30 cellular contexts compared by ENCODE assay signal in the genomic region with DNA sequence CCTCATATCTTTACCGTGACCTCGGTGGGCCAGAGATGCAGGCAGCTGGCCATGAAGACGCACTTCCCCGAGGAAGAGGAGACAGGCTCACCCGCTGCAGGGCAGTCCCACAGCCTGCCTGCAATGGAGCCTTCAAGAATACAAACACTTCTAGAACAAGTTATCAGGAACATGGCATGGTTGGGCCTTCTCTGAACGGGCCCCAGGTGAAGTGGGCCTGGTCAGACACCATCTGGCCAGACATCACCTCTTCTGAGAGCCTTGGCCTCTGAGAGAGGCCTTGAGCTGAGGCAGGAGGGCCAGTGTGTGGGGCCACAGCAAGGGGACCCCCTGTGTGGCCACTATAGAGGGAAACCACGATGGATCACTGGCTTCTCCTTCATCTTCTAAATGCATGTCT.
"Had no signal": no experiment of that assay in that cellular context is flagged by ENCODE, and none has a peak within 500 bp of the region (broad histone marks: within the 10 kb centered on the region; RNA-seq: fewer than 3 reads in every experiment).

No MANE protein-coding gene starts in this region.

- H3K27ac Mint-ChIP-seq: natural killer cell; nephron; neural progenitor cell; progenitor cell of endocrine pancreas; stimulated activated effector memory CD8-positive, alpha-beta T cell treated with anti-CD3 and anti-CD28 coated beads, Interleukin-12 subunit alpha, Interleukin-12 subunit beta, amount 100 ng/mL, for 72 hours; stimulated activated naive B cell treated with anti-CD40 and anti-IgM and Interleukin-4, amounts not matched to agents 10 μg/mL and 1 μg/mL and 100 μg/mL, for 72 hours; type B pancreatic cell had no signal

- H3K9ac ChIP-seq: neural progenitor cell, parathyroid adenoma had no signal

- H3K27ac ChIP-seq: neural progenitor cell, neutrophil, parathyroid adenoma, psoas muscle, right lobe of liver, sigmoid colon, suprapubic skin, testis, tibial artery, transverse colon, upper lobe of right lung, vagina had no signal

- DNase-seq: naive thymus-derived CD4-positive, alpha-beta T cell; natural killer cell; nucleus accumbens; posterior cingulate gyrus; psoas muscle; right lobe of liver; sigmoid colon; small intestine; stimulated activated CD4-positive, alpha-beta T cell treated with anti-CD3 and anti-CD28 coated beads, Interleukin-15, amount 100 ng/mL, for 24 hours; stimulated activated CD4-positive, alpha-beta T cell treated with anti-CD3 and anti-CD28 coated beads, Interleukin-2, amount 100 ng/mL, for 24 hours; stimulated activated CD4-positive, alpha-beta T cell treated with anti-CD3 and anti-CD28 coated beads, Interleukin-2, amount 100 ng/mL, for 48 hours; stimulated activated CD4-positive, alpha-beta T cell treated with anti-CD3 and anti-CD28 coated beads, Interleukin-4, amount 100 ng/mL, for 24 hours; stimulated activated naive B cell treated with anti-CD40 and anti-IgM and Interleukin-4, amounts not matched to agents 10 μg/mL and 1 μg/mL and 100 μg/mL, for 72 hours; stimulated activated naive CD8-positive, alpha-beta T cell treated with anti-CD3 and anti-CD28 coated beads, Interleukin-15, amount 100 ng/mL, for 72 hours; stimulated activated naive CD8-positive, alpha-beta T cell treated with anti-CD3 and anti-CD28 coated beads, Interleukin-15, Interleukin-2, amounts not matched to agents 100 U/mL and 50 U/mL, for 24 hours; substantia nigra; testis; tibial artery; transverse colon had no signal

- H3K9me3 ChIP-seq: neutrophil, psoas muscle, right lobe of liver, sigmoid colon, suprapubic skin, testis, tibial artery, transverse colon, upper lobe of right lung, vagina had no signal

- H3K27me3 ChIP-seq: neural progenitor cell, neutrophil, right lobe of liver, sigmoid colon, suprapubic skin, testis, tibial artery, transverse colon, upper lobe of right lung, vagina had no signal

- H3K36me3 Mint-ChIP-seq: natural killer cell; neural progenitor cell; stimulated activated effector memory CD8-positive, alpha-beta T cell treated with anti-CD3 and anti-CD28 coated beads, Interleukin-12 subunit alpha, Interleukin-12 subunit beta, amount 100 ng/mL, for 72 hours; stimulated activated naive B cell treated with anti-CD40 and anti-IgM and Interleukin-4, amounts not matched to agents 10 μg/mL and 1 μg/mL and 100 μg/mL, for 72 hours; type B pancreatic cell had no signal

- H3K27me3 Mint-ChIP-seq: naive thymus-derived CD4-positive, alpha-beta T cell; stimulated activated naive B cell treated with anti-CD40 and anti-IgM and Interleukin-4, amounts not matched to agents 10 μg/mL and 1 μg/mL and 100 μg/mL, for 72 hours; stimulated activated naive CD8-positive, alpha-beta T cell treated with anti-CD3 and anti-CD28 coated beads, Interleukin-15, amount 100 ng/mL, for 72 hours had no signal

- H3K4me1 Mint-ChIP-seq: natural killer cell; stimulated activated effector memory CD8-positive, alpha-beta T cell treated with anti-CD3 and anti-CD28 coated beads, Interleukin-12 subunit alpha, Interleukin-12 subunit beta, amount 100 ng/mL, for 72 hours; stimulated activated naive B cell treated with anti-CD40 and anti-IgM and Interleukin-4, amounts not matched to agents 10 μg/mL and 1 μg/mL and 100 μg/mL, for 72 hours had no signal

- H3K4me3 ChIP-seq: neural progenitor cell, psoas muscle, right lobe of liver, sigmoid colon, suprapubic skin, testis, tibial artery, transverse colon, upper lobe of right lung, vagina had no signal

- ATAC-seq: naive thymus-derived CD4-positive, alpha-beta T cell; natural killer cell; psoas muscle; right cardiac atrium; stimulated activated effector memory CD8-positive, alpha-beta T cell treated with anti-CD3 and anti-CD28 coated beads, Interleukin-12 subunit alpha, Interleukin-12 subunit beta, amount 100 ng/mL, for 72 hours; stimulated activated naive B cell treated with anti-CD40 and anti-IgM and Interleukin-4, amounts not matched to agents 10 μg/mL and 1 μg/mL and 100 μg/mL, for 72 hours; stimulated activated naive CD8-positive, alpha-beta T cell treated with anti-CD3 and anti-CD28 coated beads, Interleukin-15, amount 100 ng/mL, for 72 hours; stimulated activated naive CD8-positive, alpha-beta T cell treated with anti-CD3 and anti-CD28 coated beads, Interleukin-15, Interleukin-2, amounts not matched to agents 100 U/mL and 50 U/mL, for 24 hours; upper lobe of right lung had no signal

- H3K4me1 ChIP-seq: neural progenitor cell, parathyroid adenoma, psoas muscle, right lobe of liver, testis, transverse colon, upper lobe of right lung, vagina had no signal

- H3K9me3 Mint-ChIP-seq: naive thymus-derived CD4-positive, alpha-beta T cell; natural killer cell; nephron; stimulated activated effector memory CD8-positive, alpha-beta T cell treated with anti-CD3 and anti-CD28 coated beads, Interleukin-12 subunit alpha, Interleukin-12 subunit beta, amount 100 ng/mL, for 72 hours; stimulated activated naive B cell treated with anti-CD40 and anti-IgM and Interleukin-4, amounts not matched to agents 10 μg/mL and 1 μg/mL and 100 μg/mL, for 72 hours; stimulated activated naive CD8-positive, alpha-beta T cell treated with anti-CD3 and anti-CD28 coated beads, Interleukin-15, amount 100 ng/mL, for 72 hours; type B pancreatic cell had no signal

- H3K36me3 ChIP-seq: neural progenitor cell, neutrophil, right lobe of liver, sigmoid colon, suprapubic skin, tibial artery, transverse colon, upper lobe of right lung, vagina had no signal

- H3K4me3 Mint-ChIP-seq: naive thymus-derived CD4-positive, alpha-beta T cell; natural killer cell; nephron; neural progenitor cell; stimulated activated effector memory CD8-positive, alpha-beta T cell treated with anti-CD3 and anti-CD28 coated beads, Interleukin-12 subunit alpha, Interleukin-12 subunit beta, amount 100 ng/mL, for 72 hours; stimulated activated naive B cell treated with anti-CD40 and anti-IgM and Interleukin-4, amounts not matched to agents 10 μg/mL and 1 μg/mL and 100 μg/mL, for 72 hours; stimulated activated naive CD8-positive, alpha-beta T cell treated with anti-CD3 and anti-CD28 coated beads, Interleukin-15, amount 100 ng/mL, for 72 hours; type B pancreatic cell had no signal
